Comparison of ENCODE assay signal across 18 cellular contexts in genomic region chr19:44570603-44570983, GRCh38. TPM values are rescaled to one million over a fixed set of nuclear protein-coding genes. Genes with fewer than 3 reads are reported as not detected.
A peak's percentile ranks its signal among the peaks of the same experiment; 100 is the strongest.
DNase-seq lines count a peak whose midpoint lies in the region; ATAC-seq, FAIRE-seq and TF ChIP-seq lines count a peak whose summit lies in the region.
"Had no signal": no experiment of that assay in that cellular context is flagged by ENCODE, and none has a peak within 500 bp of the region (broad histone marks: within the 10 kb centered on the region; RNA-seq: fewer than 3 reads in every experiment).

No MANE protein-coding gene starts in this region.

- H3K36me3 Mint-ChIP-seq in endodermal cell (ENCODE audit: low read depth): no peaks in the 10 kb centered on the region
- H3K36me3 Mint-ChIP-seq: CD14-positive monocyte had no signal

- H3K27me3 Mint-ChIP-seq in endodermal cell (ENCODE audit: insufficient read depth): peaks cover 5% of the 10 kb centered on the region

- ATAC-seq in HepG2 (no peak), right lobe of liver (no peak), K562 (no peak)

- H3K36me3 ChIP-seq in HepG2 (replicated peaks in 1 of 2; ENCODE audit: control insufficient read depth in 1 of 2, insufficient read depth in 2 of 2, low read length in 2 of 2) (no peaks in the 10 kb centered on the region), right lobe of liver (no peaks in the 10 kb centered on the region), Loucy (ENCODE audit: insufficient read depth, low read length) (no peaks in the 10 kb centered on the region), K562 (ENCODE audit: control insufficient read depth, insufficient read depth, low read length) (no peaks in the 10 kb centered on the region), endodermal cell (ENCODE audit: control insufficient read depth, insufficient read depth, low read length) (no peaks in the 10 kb centered on the region)
- H3K36me3 ChIP-seq: BLaER1, HAP-1 had no signal

- no peaks in the 10 kb centered on the region for H4K20me1 ChIP-seq in HepG2 (ENCODE audit: insufficient read depth, low read length)
- H4K20me1 ChIP-seq in Loucy (ENCODE audit: insufficient read depth, low read length, poor library complexity, severe bottlenecking): no peaks in the 10 kb centered on the region
- H4K20me1 ChIP-seq in K562 (replicated peaks; ENCODE audit: control insufficient read depth, insufficient read depth, low read length): no peaks in the 10 kb centered on the region
- H4K20me1 ChIP-seq: BLaER1 had no signal

- H3K4me1 ChIP-seq in HepG2 (ENCODE audit: insufficient read depth, low read length) (peaks cover 32% of the 10 kb centered on the region), right lobe of liver (peaks cover 0 to 13% (median 6%) of the 10 kb centered on the region in 4 donors), Loucy (ENCODE audit: insufficient read depth, low read length, poor library complexity, severe bottlenecking) (no peaks in the 10 kb centered on the region), K562 (replicated peaks in 1 of 2; ENCODE audit: control insufficient read depth in 2 of 2, insufficient read depth in 2 of 2, low read length in 2 of 2) (peaks cover 12 to 33% of the 10 kb centered on the region in 2 experiments), endodermal cell (ENCODE audit: control insufficient read depth, insufficient read depth, low read length) (no peaks in the 10 kb centered on the region)

- no peak for TF ChIP-seq RAD21 in HepG2 (CRISPR knock-in tag; IDR thresholded peaks at IDR 0.05)
- no peak for TF ChIP-seq RAD21 in K562 (CRISPR knock-in tag; conservative IDR thresholded peaks at IDR 0.05 in 1 of 2, IDR thresholded peaks at IDR 0.05 in 1 of 2)

- no peak for TF ChIP-seq CTCF in HepG2 (CRISPR knock-in tag; IDR thresholded peaks at IDR 0.05)
- no peak for TF ChIP-seq CTCF in right lobe of liver (IDR thresholded peaks at IDR 0.05)
- no peak for TF ChIP-seq CTCF in Loucy (conservative IDR thresholded peaks at IDR 0.05; ENCODE audit: low read length)
- TF ChIP-seq CTCF in K562 (IDR thresholded peaks at IDR 0.05 in 2 of 3, conservative IDR thresholded peaks at IDR 0.05 in 1 of 3; ENCODE audit: insufficient read depth in 2 of 3, low read depth in 1 of 3, low read length in 3 of 3): no peak
- TF ChIP-seq CTCF in endodermal cell (conservative IDR thresholded peaks at IDR 0.05): no peak

- no peaks in the 10 kb centered on the region for H3K79me2 ChIP-seq in HepG2 (ENCODE audit: insufficient read depth, low read length)
- no peaks in the 10 kb centered on the region for H3K79me2 ChIP-seq in Loucy (ENCODE audit: insufficient read depth, low read length)
- H3K79me2 ChIP-seq in K562 (ENCODE audit: control insufficient read depth, insufficient read depth, low read length): no peaks in the 10 kb centered on the region

- WGBS in HepG2 (ENCODE audit: low lambda C conversion rate): 53% methylated on average over 3 of the region's 3 CpGs
- 39% methylated on average over 3 of the region's 3 CpGs for WGBS in right lobe of liver (ENCODE audit: insufficient coverage, low coverage, low lambda C conversion rate, missing lambda C conversion rate)
- 0% methylated on average over 3 of the region's 3 CpGs for WGBS in K562 (ENCODE audit: insufficient coverage, low coverage, missing lambda C conversion rate)
- WGBS in endodermal cell (ENCODE audit: insufficient coverage in 1 of 2, insufficient read length in 1 of 2), 2 experiments: 60 to 63% methylated on average over 3 of the region's 3 CpGs

- H3K27ac ChIP-seq in HepG2 (ENCODE audit: extremely low read length, insufficient read depth, low read length) (no peak overlapping the region), right lobe of liver (no peak overlapping the region), K562 (ENCODE audit: extremely low read depth, low read depth, low read length) (no peak overlapping the region), endodermal cell (ENCODE audit: low read depth, low read length) (no peak overlapping the region)
- H3K27ac ChIP-seq: BLaER1 had no signal

- H3K9me3 ChIP-seq in HepG2 (ENCODE audit: low read length) (no peaks in the 10 kb centered on the region), right lobe of liver (no peaks in the 10 kb centered on the region), Loucy (ENCODE audit: insufficient read depth, low read depth, low read length) (no peaks in the 10 kb centered on the region), K562 (replicated peaks; ENCODE audit: control insufficient read depth, insufficient read depth, low read depth, low read length) (no peaks in the 10 kb centered on the region), endodermal cell (ENCODE audit: control insufficient read depth, low read length) (no peaks in the 10 kb centered on the region)
- H3K9me3 ChIP-seq: BLaER1, HAP-1 had no signal

- no peak overlapping the region for H3K9ac ChIP-seq in HepG2 (ENCODE audit: insufficient read depth, low read depth, low read length)
- no peak overlapping the region for H3K9ac ChIP-seq in Loucy (ENCODE audit: low read depth, low read length, poor library complexity, severe bottlenecking)
- no peak overlapping the region for H3K9ac ChIP-seq in K562 (ENCODE audit: insufficient read depth in 1 of 2, low read depth in 2 of 2, low read length in 2 of 2)
- H3K9ac ChIP-seq in endodermal cell (ENCODE audit: extremely low read depth, low read length, poor library complexity, severe bottlenecking): no peak overlapping the region
- H3K9ac ChIP-seq: BLaER1 had no signal

- H3K4me3 ChIP-seq in HepG2 (replicated peaks in 1 of 3; ENCODE audit: insufficient read depth in 1 of 3, low read depth in 2 of 3, low read length in 3 of 3) (peak overlapping the region in 1 of 3 experiments; percentile 60; a peak in 1 of 6 replicates), right lobe of liver (no peak overlapping the region), Loucy (ENCODE audit: low read length, poor library complexity, severe bottlenecking) (no peak overlapping the region), K562 (no peak overlapping the region), endodermal cell (ENCODE audit: low read length) (no peak overlapping the region)
- H3K4me3 ChIP-seq: BLaER1, HAP-1 had no signal

- CTCF ChIA-PET in HepG2 (lab: Yijun Ruan, JAX; ENCODE audit: low intra/inter-chr PET ratio, low total read pairs) (interaction anchor here (0.8 to 3.0 kb wide), 4 partner anchors 13 to 200 kb away, joined by 3 to 45 read pairs (median 4); no protein-coding TSS in a partner anchor), K562 (lab: Yijun Ruan, JAX; ENCODE audit: low intra/inter-chr PET ratio) (interaction anchor here (0.7 to 2.6 kb wide), 2 partner anchors 85 to 87 kb away, joined by 7 to 14 read pairs; no protein-coding TSS in a partner anchor)

- H3K4me2 ChIP-seq in HepG2 (ENCODE audit: low read depth, low read length) (peak overlapping the region; percentile 78), Loucy (ENCODE audit: low read depth, low read length, poor library complexity, severe bottlenecking) (no peak overlapping the region), K562 (ENCODE audit: insufficient read depth, low read length) (no peak overlapping the region)
- H3K4me2 ChIP-seq: BLaER1 had no signal

- TF ChIP-seq POLR2A in HepG2 (IDR thresholded peaks at IDR 0.05; ENCODE audit: insufficient read depth in 1 of 2, low read depth in 2 of 2, low read length in 2 of 2) (no peak), right lobe of liver (IDR thresholded peaks at IDR 0.05) (no peak), K562 (conservative IDR thresholded peaks at IDR 0.05) (no peak), H54 (IDR thresholded peaks at IDR 0.05; ENCODE audit: low read depth, low read length) (no peak)

- no peaks in the 10 kb centered on the region for H3K9me1 ChIP-seq in K562 (ENCODE audit: control insufficient read depth, insufficient read depth, low read length)

- in situ Hi-C loops in HepG2 (cut with HindIII; ENCODE audit: extremely low pct_ligation_motif_present, low pct_unique_long_range_greater_than_20kb): loop anchor here (5.0 to 10.0 kb wide), 2 partner anchors 87 to 204 kb away; partner anchors contain the start of gene CBLC
- in situ Hi-C loops in K562 (cut with MboI): loop anchor here (5.0 kb wide), 3 partner anchors 87 to 207 kb away; partner anchors contain the start of gene CBLC

- POLR2A ChIA-PET in HepG2 (lab: Yijun Ruan, JAX) (interaction anchor here (0.5 to 2.4 kb wide), 11 partner anchors 10 to 810 kb away, joined by 3 to 22 read pairs (median 4); partner anchors contain the start of gene PVR), K562 (lab: Yijun Ruan, JAX) (interaction anchor here (0.5 to 0.9 kb wide), 7 partner anchors 10 to 608 kb away, joined by 3 to 4 read pairs (median 3); partner anchors contain the start of gene BLOC1S3)

- H3K27me3 ChIP-seq in HepG2 (ENCODE audit: control insufficient read depth in 1 of 2, insufficient read depth in 2 of 2, low read length in 2 of 2): no peaks in the 10 kb centered on the region
- no peaks in the 10 kb centered on the region for H3K27me3 ChIP-seq in right lobe of liver
- no peaks in the 10 kb centered on the region for H3K27me3 ChIP-seq in Loucy (ENCODE audit: insufficient read depth, low read length, poor library complexity, severe bottlenecking)
- no peaks in the 10 kb centered on the region for H3K27me3 ChIP-seq in K562 (ENCODE audit: control insufficient read depth in 2 of 2, insufficient read depth in 2 of 2, low read length in 2 of 2)
- H3K27me3 ChIP-seq in endodermal cell (ENCODE audit: control insufficient read depth, insufficient read depth, low read length, poor library complexity, severe bottlenecking): peaks cover 4% of the 10 kb centered on the region
- H3K27me3 ChIP-seq: BLaER1 had no signal

- DNase-seq in HepG2 (ENCODE audit: low spot score) (no peak), right lobe of liver (no peak), K562 (ENCODE audit: extremely low read depth in 1 of 4, low spot score in 3 of 4) (no peak), urothelium cell line (ENCODE audit: low spot score) (no peak), endodermal cell (no peak), H54 (ENCODE audit: insufficient read length, low spot score) (no peak)
- DNase-seq in stimulated activated CD4-positive, alpha-beta T cell treated with anti-CD3 and anti-CD28 coated beads, Interleukin-4, amount 100 ng/mL, for 4 hours: no peak
- DNase-seq: 8988T, GOT3 had no signal

- H3F3A ChIP-seq in Loucy (ENCODE audit: low read depth): no peaks in the 10 kb centered on the region

- H3K4me3 Mint-ChIP-seq in endodermal cell: no peak overlapping the region
- H3K4me3 Mint-ChIP-seq: CD4-positive, alpha-beta memory T cell; HFFc6 had no signal

- BruUV-seq in HepG2 (replicated peaks; lab: Mats Ljungman, UMichigan) (no TSS peak), K562 (replicated peaks; lab: Mats Ljungman, UMichigan) (no TSS peak)

- H3K9me2 ChIP-seq in Loucy (replicated peaks; ENCODE audit: low read depth, low read length): no peaks in the 10 kb centered on the region

- H3K9me3 Mint-ChIP-seq in endodermal cell: peaks cover 2% of the 10 kb centered on the region
- H3K9me3 Mint-ChIP-seq: HFFc6 had no signal

- H3K27ac Mint-ChIP-seq in endodermal cell: no peak overlapping the region
- H3K27ac Mint-ChIP-seq: CD4-positive, alpha-beta memory T cell; HFFc6 had no signal

- peaks cover 24% of the 10 kb centered on the region for H3K4me1 Mint-ChIP-seq in endodermal cell

- H2AFZ ChIP-seq in HepG2 (ENCODE audit: low read length): no peak overlapping the region
- H2AFZ ChIP-seq in Loucy (ENCODE audit: low read length): peak overlapping the region; percentile 84
- peak overlapping the region; percentile 44 for H2AFZ ChIP-seq in K562 (ENCODE audit: low read depth, low read length)

- FAIRE-seq in HepG2 (lab: Jason Lieb, UNC) (no peak), K562 (lab: Jason Lieb, UNC) (no peak), urothelium cell line (lab: Jason Lieb, UNC) (peak; percentile 65), H54 (lab: Jason Lieb, UNC) (no peak)
- FAIRE-seq: GM12891 had no signal

- TF ChIP-seq EP300 in HepG2 (IDR thresholded peaks at IDR 0.05; ENCODE audit: low read depth in 2 of 2, low read length in 2 of 2) (no peak), HepG2 (CRISPR knock-in tag; IDR thresholded peaks at IDR 0.05; ENCODE audit: borderline replicate concordance) (no peak), K562 (IDR thresholded peaks at IDR 0.05; ENCODE audit: low read length) (no peak)

- intact Hi-C loops in HepG2 (cut with micrococcal nuclease; ENCODE audit: unreplicated experiment) (loop anchor here (5.0 kb wide), 1 partner anchor 202 kb away; no protein-coding TSS in a partner anchor), right lobe of liver (cut with DNase I) (loop anchor here in 1 of 2 donors (10.0 kb wide), 1 partner anchor 194 kb away; no protein-coding TSS in a partner anchor), K562 (cut with micrococcal nuclease) (loop anchor here (2.0 to 10.0 kb wide), 3 partner anchors 114 to 277 kb away; partner anchors contain the start of gene NECTIN2)

RNA-seq across cellular contexts. Expression of gene CEACAM20, which starts 41.1 kb away (rescaled TPM):
- total RNA-seq in HepG2 (2016; rRNA removed; fragmentation: Illumina TruSeq; extraction: Trizol) (not detected in 2 replicates), right lobe of liver (under 1 TPM in 3 of 6 experiments, not detected in 3; 0.14 to 0.31 (median 0.16) TPM), K562 (2014; rRNA removed) (not detected in 2 replicates), K562 (2014; rRNA removed; fragmentation: Illumina TruSeq; extraction: Trizol) (not detected in 2 replicates), K562 (2015; rRNA removed; fragmentation: Illumina TruSeq; extraction: Trizol) (not detected in 2 replicates), K562 (2021) (not detected in 2 replicates), endodermal cell (not detected)
- total RNA-seq in HepG2 (2016; cell fraction: cytosol; rRNA removed; fragmentation: Illumina TruSeq; extraction: Trizol; ENCODE audit: low read depth): not detected in 2 replicates
- total RNA-seq in HepG2 (2016; cell fraction: insoluble cytoplasmic fraction; rRNA removed; fragmentation: Illumina TruSeq; extraction: Trizol): not detected in 2 replicates
- not detected in 2 replicates for total RNA-seq in HepG2 (2016; cell fraction: membrane; rRNA removed; fragmentation: Illumina TruSeq; extraction: Trizol)
- total RNA-seq in HepG2 (2016; cell fraction: nucleus; rRNA removed; fragmentation: Illumina TruSeq; extraction: Trizol): not detected in 2 replicates
- polyA plus RNA-seq in HepG2 (2011; rRNA removed) (0.04 and 0.12 TPM in 2 replicates), K562 (2011; rRNA removed) (not detected in 2 replicates), K562 (2014; fragmentation: Illumina TruSeq; extraction: Trizol) (not detected in 2 replicates), K562 (2014; fragmentation: Nextera tagmentation; extraction: Ambion mirVana) (not detected), K562 (2014; rRNA removed) (not detected in 2 replicates)
- not detected in 2 replicates for polyA plus RNA-seq in HepG2 (2011; cell fraction: cytosol; rRNA removed)
- 0.19 TPM in 1 of 2 replicates, not detected in the other for polyA plus RNA-seq in HepG2 (2011; cell fraction: nucleus; rRNA removed)
- not detected in 2 replicates for polyA plus RNA-seq in HepG2 (2012)
- not detected in 2 replicates for polyA plus RNA-seq in HepG2 (2016; cell fraction: cytosol; fragmentation: Illumina TruSeq; extraction: Trizol; ENCODE audit: low read depth)
- polyA plus RNA-seq in HepG2 (2016; cell fraction: insoluble cytoplasmic fraction; fragmentation: Illumina TruSeq; extraction: Trizol; ENCODE audit: low read depth): not detected in 2 replicates
- not detected in 2 replicates for polyA plus RNA-seq in HepG2 (2016; cell fraction: membrane; fragmentation: Illumina TruSeq; extraction: Trizol; ENCODE audit: low read depth)
- polyA plus RNA-seq in HepG2 (2016; cell fraction: nucleus; fragmentation: Illumina TruSeq; extraction: Trizol; ENCODE audit: insufficient read depth, low read depth): not detected in 2 replicates
- 0.16 TPM in 1 of 2 replicates, not detected in the other for polyA minus RNA-seq in HepG2 (2011; rRNA and poly(A)+ RNA removed; ENCODE audit: low replicate concordance)
- polyA minus RNA-seq in HepG2 (2011; cell fraction: cytosol; rRNA and poly(A)+ RNA removed): not detected in 2 replicates
- polyA minus RNA-seq in HepG2 (2011; cell fraction: nucleus; rRNA and poly(A)+ RNA removed): 0.37 TPM in 1 of 2 replicates, not detected in the other
- total RNA-seq in K562 (2011; cell fraction: chromatin; rRNA removed; ENCODE audit: low replicate concordance): not detected in 2 replicates
- total RNA-seq in K562 (2011; cell fraction: nucleolus; rRNA removed): not detected in 2 replicates
- total RNA-seq in K562 (2011; cell fraction: nucleoplasm; rRNA removed): not detected in 2 replicates
- polyA plus RNA-seq in K562 (2011; cell fraction: cytosol; rRNA removed): not detected in 2 replicates
- 0.07 TPM in 1 of 2 replicates, not detected in the other for polyA plus RNA-seq in K562 (2011; cell fraction: nucleus; rRNA removed)
- not detected in 2 replicates for polyA plus RNA-seq in K562 (2012)
- polyA minus RNA-seq in K562 (2011; rRNA and poly(A)+ RNA removed): not detected in 2 replicates
- not detected in 2 replicates for polyA minus RNA-seq in K562 (2011; cell fraction: cytosol; rRNA and poly(A)+ RNA removed)
- polyA minus RNA-seq in K562 (2011; cell fraction: nucleus; rRNA and poly(A)+ RNA removed): not detected in 2 replicates
- not detected for polyA plus RNA-seq in endodermal cell (2013, experiment 1 of 2)
- polyA plus RNA-seq in endodermal cell (2013, experiment 2 of 2): not detected
- total RNA-seq: A673; CD4-positive, alpha-beta memory T cell; HFFc6 had no signal
- polyA plus RNA-seq: AG04450; CD14-positive monocyte; CD4-positive, alpha-beta memory T cell had no signal

RNA-seq across cellular contexts. Expression of gene IGSF23, which starts 42.8 kb away (rescaled TPM):
- total RNA-seq in HepG2 (2016; rRNA removed; fragmentation: Illumina TruSeq; extraction: Trizol) (2.3 and 3.4 TPM in 2 replicates), right lobe of liver (10 to 100 TPM in 3 of 6 experiments, 1 to 10 TPM in 3; 4.4 to 15.2 (median 9.0) TPM), K562 (2014; rRNA removed) (not detected in 2 replicates), K562 (2014; rRNA removed; fragmentation: Illumina TruSeq; extraction: Trizol) (not detected in 2 replicates), K562 (2015; rRNA removed; fragmentation: Illumina TruSeq; extraction: Trizol) (not detected in 2 replicates), K562 (2021) (not detected in 2 replicates), endodermal cell (not detected)
- total RNA-seq in HepG2 (2016; cell fraction: cytosol; rRNA removed; fragmentation: Illumina TruSeq; extraction: Trizol; ENCODE audit: low read depth): 2.7 and 3.5 TPM in 2 replicates
- 2.3 and 3.6 TPM in 2 replicates for total RNA-seq in HepG2 (2016; cell fraction: insoluble cytoplasmic fraction; rRNA removed; fragmentation: Illumina TruSeq; extraction: Trizol)
- 3.3 and 4.5 TPM in 2 replicates for total RNA-seq in HepG2 (2016; cell fraction: membrane; rRNA removed; fragmentation: Illumina TruSeq; extraction: Trizol)
- 2.9 and 3.3 TPM in 2 replicates for total RNA-seq in HepG2 (2016; cell fraction: nucleus; rRNA removed; fragmentation: Illumina TruSeq; extraction: Trizol)
- polyA plus RNA-seq in HepG2 (2011; rRNA removed) (8.8 and 13.2 TPM in 2 replicates), K562 (2011; rRNA removed) (not detected in 2 replicates), K562 (2014; fragmentation: Illumina TruSeq; extraction: Trizol) (not detected in 2 replicates), K562 (2014; fragmentation: Nextera tagmentation; extraction: Ambion mirVana) (not detected), K562 (2014; rRNA removed) (not detected in 2 replicates)
- polyA plus RNA-seq in HepG2 (2011; cell fraction: cytosol; rRNA removed): 4.8 and 4.9 TPM in 2 replicates
- polyA plus RNA-seq in HepG2 (2011; cell fraction: nucleus; rRNA removed): 2.1 and 7.8 TPM in 2 replicates
- 6.8 and 14.5 TPM in 2 replicates for polyA plus RNA-seq in HepG2 (2012)
- 2.5 and 3.3 TPM in 2 replicates for polyA plus RNA-seq in HepG2 (2016; cell fraction: cytosol; fragmentation: Illumina TruSeq; extraction: Trizol; ENCODE audit: low read depth)
- polyA plus RNA-seq in HepG2 (2016; cell fraction: insoluble cytoplasmic fraction; fragmentation: Illumina TruSeq; extraction: Trizol; ENCODE audit: low read depth): 1.6 and 3.8 TPM in 2 replicates
- 3.3 and 3.9 TPM in 2 replicates for polyA plus RNA-seq in HepG2 (2016; cell fraction: membrane; fragmentation: Illumina TruSeq; extraction: Trizol; ENCODE audit: low read depth)
- 2.7 and 4.2 TPM in 2 replicates for polyA plus RNA-seq in HepG2 (2016; cell fraction: nucleus; fragmentation: Illumina TruSeq; extraction: Trizol; ENCODE audit: insufficient read depth, low read depth)
- 23.1 TPM in 1 of 2 replicates, not detected in the other for polyA minus RNA-seq in HepG2 (2011; rRNA and poly(A)+ RNA removed; ENCODE audit: low replicate concordance)
- 0.99 and 1.8 TPM in 2 replicates for polyA minus RNA-seq in HepG2 (2011; cell fraction: cytosol; rRNA and poly(A)+ RNA removed)
- 3.9 and 9.3 TPM in 2 replicates for polyA minus RNA-seq in HepG2 (2011; cell fraction: nucleus; rRNA and poly(A)+ RNA removed)
- total RNA-seq in K562 (2011; cell fraction: chromatin; rRNA removed; ENCODE audit: low replicate concordance): not detected in 2 replicates
- not detected in 2 replicates for total RNA-seq in K562 (2011; cell fraction: nucleolus; rRNA removed)
- total RNA-seq in K562 (2011; cell fraction: nucleoplasm; rRNA removed): not detected in 2 replicates
- polyA plus RNA-seq in K562 (2011; cell fraction: cytosol; rRNA removed): not detected in 2 replicates
- polyA plus RNA-seq in K562 (2011; cell fraction: nucleus; rRNA removed): not detected in 2 replicates
- not detected in 2 replicates for polyA plus RNA-seq in K562 (2012)
- not detected in 2 replicates for polyA minus RNA-seq in K562 (2011; rRNA and poly(A)+ RNA removed)
- polyA minus RNA-seq in K562 (2011; cell fraction: cytosol; rRNA and poly(A)+ RNA removed): not detected in 2 replicates
- polyA minus RNA-seq in K562 (2011; cell fraction: nucleus; rRNA and poly(A)+ RNA removed): not detected in 2 replicates
- not detected for polyA plus RNA-seq in endodermal cell (2013, experiment 1 of 2)
- polyA plus RNA-seq in endodermal cell (2013, experiment 2 of 2): not detected
- total RNA-seq: A673; CD4-positive, alpha-beta memory T cell; HFFc6 had no signal
- polyA plus RNA-seq: CD4-positive, alpha-beta memory T cell had no signal

Comparison
In these comparisons a context has a peak if more than half of its experiments do, and no peak if none do; other contexts are left out.
1. Of the 241 proteins assayed by ChIP-seq in both HepG2 and K562: peak only in HepG2: ZNF354B; only in K562: ARNT, FOXP4, HDAC2 and MTA1; in both: none; in neither: 234; mixed calls (peak in some experiments, not most) for 2.